Comparison of ENCODE assay signal across 16 cellular contexts in genomic region chr3:9747267-9747666, GRCh38. TPM values are rescaled to one million over a fixed set of nuclear protein-coding genes. Genes with fewer than 3 reads are reported as not detected.
DNase-seq lines count a peak whose midpoint lies in the region; ATAC-seq and TF ChIP-seq lines count a peak whose summit lies in the region.
"Had no signal": no experiment of that assay in that cellular context is flagged by ENCODE, and none has a peak within 500 bp of the region (broad histone marks: within the 10 kb centered on the region; RNA-seq: fewer than 3 reads in every experiment).

No MANE protein-coding gene starts in this region.

- H3K36me3 ChIP-seq in BLaER1, result peaks cover 76% of the 10 kb centered on the region

- peak overlapping the region; percentile 62 for H3K4me2 ChIP-seq in BLaER1

- peak overlapping the region; percentile 30 for H3K27ac Mint-ChIP-seq in activated naive CD8-positive, alpha-beta T cell treated with anti-CD3 and anti-CD28 coated beads, Interleukin-2, amount 10 ng/mL, durations not matched to agents 7 days and 5 days
- no peak overlapping the region for H3K27ac Mint-ChIP-seq in progenitor cell of endocrine pancreas

- no peak overlapping the region for H3K4me3 Mint-ChIP-seq in activated naive CD8-positive, alpha-beta T cell treated with anti-CD3 and anti-CD28 coated beads, Interleukin-2, amount 10 ng/mL, durations not matched to agents 7 days and 5 days
- H3K4me3 Mint-ChIP-seq in progenitor cell of endocrine pancreas (ENCODE audit: low read depth), result no peak overlapping the region

- H3K9me3 Mint-ChIP-seq in activated naive CD8-positive, alpha-beta T cell treated with anti-CD3 and anti-CD28 coated beads, Interleukin-2, amount 10 ng/mL, durations not matched to agents 7 days and 5 days, result no peaks in the 10 kb centered on the region
- no peaks in the 10 kb centered on the region for H3K9me3 Mint-ChIP-seq in progenitor cell of endocrine pancreas (ENCODE audit: low read depth)

- POLR2A ChIA-PET in activated naive CD8-positive, alpha-beta T cell treated with anti-CD3 and anti-CD28 coated beads, Interleukin-2, amount 10 ng/mL, durations not matched to agents 7 days and 5 days (lab: Charles Lee), result interaction anchor here (5.3 kb wide), 1 partner anchor 14 kb away, joined by 65 read pairs; the partner anchor contains the start of gene BRPF1

- peak; percentile 21 for ATAC-seq in HG03108 (IDR thresholded peaks at IDR 0.05; ENCODE audit: unreplicated experiment)
- ATAC-seq in activated naive CD8-positive, alpha-beta T cell treated with anti-CD3 and anti-CD28 coated beads, Interleukin-2, amount 10 ng/mL, durations not matched to agents 7 days and 5 days (ENCODE audit: low read depth), result no peak
- ATAC-seq: heart left ventricle had no signal

- H3K4me1 Mint-ChIP-seq in activated naive CD8-positive, alpha-beta T cell treated with anti-CD3 and anti-CD28 coated beads, Interleukin-2, amount 10 ng/mL, durations not matched to agents 7 days and 5 days, result peaks cover 45% of the 10 kb centered on the region
- H3K4me1 Mint-ChIP-seq in progenitor cell of endocrine pancreas (ENCODE audit: low read depth), result peaks cover 15% of the 10 kb centered on the region

- no peak overlapping the region for H3K4me3 ChIP-seq in BLaER1
- H3K4me3 ChIP-seq: heart left ventricle had no signal

- no peaks in the 10 kb centered on the region for H3K27me3 Mint-ChIP-seq in activated naive CD8-positive, alpha-beta T cell treated with anti-CD3 and anti-CD28 coated beads, Interleukin-2, amount 10 ng/mL, durations not matched to agents 7 days and 5 days
- no peaks in the 10 kb centered on the region for H3K27me3 Mint-ChIP-seq in progenitor cell of endocrine pancreas

- H3K27me3 ChIP-seq in BLaER1, result no peaks in the 10 kb centered on the region
- H3K27me3 ChIP-seq: BE2C, heart left ventricle had no signal

- H3K9me3 ChIP-seq in BLaER1, result no peaks in the 10 kb centered on the region
- H3K9me3 ChIP-seq: BE2C, heart left ventricle had no signal

- peaks cover 68% of the 10 kb centered on the region for H4K20me1 ChIP-seq in BLaER1

- no peak overlapping the region for H3K27ac ChIP-seq in BLaER1
- H3K27ac ChIP-seq: heart left ventricle had no signal

- peaks cover 66% of the 10 kb centered on the region for H3K4me1 ChIP-seq in BLaER1
- H3K4me1 ChIP-seq: BE2C had no signal

- no peak for DNase-seq in activated naive CD8-positive, alpha-beta T cell treated with anti-CD3 and anti-CD28 coated beads, Interleukin-2, amount 10 ng/mL, durations not matched to agents 7 days and 5 days
- DNase-seq in islet precursor cell, result peak; percentile 63
- DNase-seq in C1 segment of cervical spinal cord (lab: John Stamatoyannopoulos, UW), result no peak
- DNase-seq in cerebellar cortex (ENCODE audit: low spot score), result no peak
- no peak for DNase-seq in DMS153 treated with DMSO at 0.1 percent for 48 hours (lab: John Stamatoyannopoulos, UW; ENCODE audit: unreplicated experiment)
- DNase-seq in progenitor cell of endocrine pancreas (ENCODE audit: low spot score, unreplicated experiment), result no peak
- DNase-seq: activated effector memory CD4-positive, alpha-beta T cell treated with Interleukin-2 at 50 U/mL for 16 hours; BE2C; caudate nucleus; DMS79 treated with DMSO at 0.1 percent for 48 hours; heart left ventricle; NCI-H1436 treated with DMSO at 0.1 percent for 48 hours; NCI-H524; trophoblast cell had no signal

- H3K9ac ChIP-seq in BLaER1, result peak overlapping the region; percentile 38; the same call in 1 of the 2 replicates

- no peak for TF ChIP-seq CTCF in progenitor cell of endocrine pancreas (IDR thresholded peaks at IDR 0.05; ENCODE audit: unreplicated experiment)

- H3K36me3 Mint-ChIP-seq in activated naive CD8-positive, alpha-beta T cell treated with anti-CD3 and anti-CD28 coated beads, Interleukin-2, amount 10 ng/mL, durations not matched to agents 7 days and 5 days, result peaks cover 35% of the 10 kb centered on the region
- H3K36me3 Mint-ChIP-seq in progenitor cell of endocrine pancreas (ENCODE audit: insufficient read depth), result peaks cover 14% of the 10 kb centered on the region

RNA-seq across cellular contexts. Expression of gene OGG1, which starts 2.5 kb away (rescaled TPM):
- 10 to 100 TPM; 41.3 to 46.1 TPM for total RNA-seq in activated naive CD8-positive, alpha-beta T cell treated with anti-CD3 and anti-CD28 coated beads, Interleukin-2, amount 10 ng/mL, durations not matched to agents 7 days and 5 days
- total RNA-seq in progenitor cell of endocrine pancreas, result 46.3 and 47.7 TPM in 2 replicates

RNA-seq across cellular contexts. Expression of gene BRPF1, which starts 15.7 kb away (rescaled TPM):
- total RNA-seq in activated naive CD8-positive, alpha-beta T cell treated with anti-CD3 and anti-CD28 coated beads, Interleukin-2, amount 10 ng/mL, durations not matched to agents 7 days and 5 days, result 10 to 100 TPM; 57.3 to 58.8 TPM
- 25.2 and 25.6 TPM in 2 replicates for total RNA-seq in progenitor cell of endocrine pancreas

RNA-seq across cellular contexts. Expression of gene CAMK1, which starts 22.5 kb away (rescaled TPM):
- total RNA-seq in activated naive CD8-positive, alpha-beta T cell treated with anti-CD3 and anti-CD28 coated beads, Interleukin-2, amount 10 ng/mL, durations not matched to agents 7 days and 5 days, result 10 to 100 TPM; 25.2 to 26.9 TPM
- total RNA-seq in progenitor cell of endocrine pancreas, result 16.9 and 17.1 TPM in 2 replicates

RNA-seq across cellular contexts. Expression of gene CPNE9, which starts 43.6 kb away (rescaled TPM):
- 1 to 10 TPM in 1 of 2 experiments, not detected in 1; 1.1 TPM for total RNA-seq in activated naive CD8-positive, alpha-beta T cell treated with anti-CD3 and anti-CD28 coated beads, Interleukin-2, amount 10 ng/mL, durations not matched to agents 7 days and 5 days
- 0.47 and 0.69 TPM in 2 replicates for total RNA-seq in progenitor cell of endocrine pancreas
- total RNA-seq: heart left ventricle had no signal

RNA-seq across cellular contexts. Expression of gene TADA3, which starts 45.0 kb away (rescaled TPM):
- 10 to 100 TPM; 71.8 to 73.3 TPM for total RNA-seq in activated naive CD8-positive, alpha-beta T cell treated with anti-CD3 and anti-CD28 coated beads, Interleukin-2, amount 10 ng/mL, durations not matched to agents 7 days and 5 days
- 66.6 and 70.8 TPM in 2 replicates for total RNA-seq in progenitor cell of endocrine pancreas
